In genomic region chr4:127782275-127783025, GRCh38 we compare ENCODE assay signal across 8 cellular contexts. TPM values are rescaled to one million over a fixed set of nuclear protein-coding genes. Genes with fewer than 3 reads are reported as not detected.
A peak's percentile ranks its signal among the peaks of the same experiment; 100 is the strongest.
DNase-seq lines count a peak whose midpoint lies in the region; ATAC-seq and TF ChIP-seq lines count a peak whose summit lies in the region.

TSS of gene HSPA4L (plus strand) at chr4:127782322. CDS start at chr4:127782551, 229 bp downstream.

- peak; percentile 53 for TF ChIP-seq RAD21 in HCT116 (IDR thresholded peaks at IDR 0.05; ENCODE audit: low read depth)

- TSS peak; percentile 42 for BruUV-seq in HCT116 (replicated peaks; lab: Mats Ljungman, UMichigan)

- peaks cover 42% of the 10 kb centered on the region for H3K79me2 ChIP-seq in HCT116 (ENCODE audit: insufficient read depth, low read length)

- peaks cover 11 to 27% of the 10 kb centered on the region in 2 experiments; a peak in 3 of 4 replicates for H3K4me1 ChIP-seq in HCT116 (ENCODE audit: control insufficient read depth in 1 of 2, insufficient read depth in 2 of 2, low read length in 2 of 2)
- peaks cover 15% of the 10 kb centered on the region for H3K4me1 ChIP-seq in body of pancreas
- H3K4me1 ChIP-seq in iPS-15b (ENCODE audit: control insufficient read depth, insufficient read depth, low read length): no peaks in the 10 kb centered on the region
- peaks cover 0 to 10% of the 10 kb centered on the region in 2 donors for H3K4me1 ChIP-seq in gastrocnemius medialis

- peak; percentile 65 for DNase-seq in GM13976 (ENCODE audit: low spot score)
- peak; percentile 63 for DNase-seq in HCT116 (ENCODE audit: low read depth, low spot score)
- DNase-seq in M059J (ENCODE audit: low read depth): peak; percentile 61
- DNase-seq in SW480 (ENCODE audit: low spot score): peak; percentile 71
- peak in 3 of 4 donors; percentile 48 to 62 (median 60) for DNase-seq in body of pancreas
- peak; percentile 46 to 74 for DNase-seq in gastrocnemius medialis
- DNase-seq in HK-2 (ENCODE audit: unreplicated experiment): no peak

- peak within 1 kb of the TSS; percentile 71 to 83 for H3K4me3 ChIP-seq in HCT116 (replicated peaks in 1 of 2; ENCODE audit: low read depth in 1 of 2, low read length in 2 of 2)
- peak within 1 kb of the TSS; percentile 27 to 63 for H3K4me3 ChIP-seq in body of pancreas
- H3K4me3 ChIP-seq in iPS-15b (ENCODE audit: low read depth, low read length): peak within 1 kb of the TSS; percentile 83
- peak within 1 kb of the TSS; percentile 68 to 96 (median 80) for H3K4me3 ChIP-seq in gastrocnemius medialis

- RAD21 ChIA-PET in HCT116 (lab: Charles Lee; ENCODE audit: low non-redundant PET in 1 of 2, low total read pairs in 2 of 2, uncharacterized antibody in 2 of 2, unreplicated experiment in 2 of 2): no interaction called here

- H3K36me3 ChIP-seq in HCT116 (ENCODE audit: control insufficient read depth in 1 of 2, insufficient read depth in 2 of 2, low read length in 2 of 2) (no peaks in the 10 kb centered on the region), body of pancreas (replicated peaks in 1 of 2; ENCODE audit: insufficient read depth in 1 of 2, low read depth in 2 of 2) (no peaks in the 10 kb centered on the region), iPS-15b (ENCODE audit: control insufficient read depth, insufficient read depth, low read length) (no peaks in the 10 kb centered on the region), gastrocnemius medialis (no peaks in the 10 kb centered on the region)

- peak within 1 kb of the TSS; percentile 93 for H3K4me2 ChIP-seq in HCT116 (ENCODE audit: low read length)

- H3K9ac ChIP-seq in HCT116 (ENCODE audit: low read length): peak within 1 kb of the TSS; percentile 69
- peak within 1 kb of the TSS; percentile 74 for H3K9ac ChIP-seq in iPS-15b (ENCODE audit: low read depth, low read length)

- peak; percentile 91 for TF ChIP-seq POLR2A in HCT116 (IDR thresholded peaks at IDR 0.05; ENCODE audit: borderline replicate concordance, extremely low read depth, insufficient read depth, insufficient read length)
- TF ChIP-seq POLR2A in body of pancreas (IDR thresholded peaks at IDR 0.05): peak; percentile 90 to 96 (median 95)
- TF ChIP-seq POLR2A in gastrocnemius medialis (IDR thresholded peaks at IDR 0.05): peak; percentile 36 to 73

- H2AFZ ChIP-seq in HCT116 (ENCODE audit: low read depth, low read length, poor library complexity, severe bottlenecking): peak within 1 kb of the TSS; percentile 90

- TF ChIP-seq CTCF in GM13976 (IDR thresholded peaks at IDR 0.05; ENCODE audit: borderline replicate concordance, control extremely low read depth, extremely low read depth, insufficient read depth, missing control alignments) (peak; percentile 8), HCT116 (IDR thresholded peaks at IDR 0.05 in 2 of 3, conservative IDR thresholded peaks at IDR 0.05 in 1 of 3; ENCODE audit: borderline replicate concordance in 1 of 3, insufficient read depth in 1 of 3, low read depth in 2 of 3, low read length in 2 of 3) (peak in 1 of 3 experiments; percentile 33; a peak in 1 of 6 replicates), body of pancreas (IDR thresholded peaks at IDR 0.05) (peak in 5 of 7 experiments; percentile 24 to 57 (median 35)), gastrocnemius medialis (IDR thresholded peaks at IDR 0.05 in 4 of 5, conservative IDR thresholded peaks at IDR 0.05 in 1 of 5) (peak; percentile 22 to 34 (median 31))

- WGBS in body of pancreas, 2 donors: 0% methylated on average over 36 to 63 of the region's 63 CpGs

- in situ Hi-C loops in GM13976 (cut with MboI; ENCODE audit: low sequenced_read_pairs, unreplicated experiment) (no loop called here), gastrocnemius medialis (cut with MboI; ENCODE audit: low sequenced_read_pairs in 4 of 4) (loop anchor here in 2 of 4 donors (10.0 to 25.0 kb wide), 2 partner anchors 102 to 180 kb away; partner anchors contain the start of genes ABHD18 (in 1 of the 2), MFSD8 (in 1 of the 2) and PLK4 (in 1 of the 2))

- CTCF ChIA-PET in HCT116 (lab: Charles Lee): no interaction called here

- ATAC-seq in HCT116 (peak; percentile 73), body of pancreas (peak; percentile 39), gastrocnemius medialis (peak; percentile 85 to 91)

- H3K9me2 ChIP-seq in HCT116 (ENCODE audit: insufficient read depth): no peaks in the 10 kb centered on the region

- H3K27ac ChIP-seq in HCT116 (ENCODE audit: low read depth, low read length): peak within 1 kb of the TSS; percentile 43
- H3K27ac ChIP-seq in body of pancreas: peak within 1 kb of the TSS; percentile 17 to 92 (median 86)
- peak within 1 kb of the TSS; percentile 67 to 80 (median 78) for H3K27ac ChIP-seq in gastrocnemius medialis

- intact Hi-C loops in HCT116 (cut with micrococcal nuclease): loop anchor here (1.0 kb wide), 2 partner anchors 98 to 183 kb away; partner anchors contain the start of genes ABHD18, MFSD8 and PLK4
- intact Hi-C loops in body of pancreas (cut with DNase I): no loop called here
- intact Hi-C loops in gastrocnemius medialis (cut with DNase I; ENCODE audit: low total_unique reads): loop anchor here (1.0 to 5.0 kb wide), 4 partner anchors 98 to 280 kb away; partner anchors contain the start of genes ABHD18, INTU, LARP1B and MFSD8

- H4K20me1 ChIP-seq in HCT116 (ENCODE audit: insufficient read depth): no peaks in the 10 kb centered on the region

- H3K27me3 ChIP-seq in HCT116 (ENCODE audit: insufficient read depth, low read length): no peaks in the 10 kb centered on the region
- H3K27me3 ChIP-seq in body of pancreas: no peaks in the 10 kb centered on the region
- H3K27me3 ChIP-seq in iPS-15b (ENCODE audit: control insufficient read depth, insufficient read depth, low read length): peaks cover 46% of the 10 kb centered on the region
- no peaks in the 10 kb centered on the region for H3K27me3 ChIP-seq in gastrocnemius medialis

- H3K9me3 ChIP-seq in HCT116 (ENCODE audit: control insufficient read depth in 1 of 2, insufficient read depth in 1 of 2, low read depth in 1 of 2, low read length in 2 of 2) (no peaks in the 10 kb centered on the region), body of pancreas (no peaks in the 10 kb centered on the region), iPS-15b (ENCODE audit: control insufficient read depth, insufficient read depth, low read length) (peaks cover 3% of the 10 kb centered on the region), gastrocnemius medialis (no peaks in the 10 kb centered on the region)

- POLR2A ChIA-PET in HCT116 (lab: Charles Lee): interaction anchor here (1.2 to 1.3 kb wide), 3 partner anchors 28 to 182 kb away, joined by 3 to 4 read pairs (median 3); partner anchors contain the start of genes ABHD18 and MFSD8

TF ChIP-seq in HCT116, 20 proteins besides CTCF, POLR2A, EP300 and RAD21 (continues in another document):
- TF ChIP-seq YY1 (IDR thresholded peaks at IDR 0.05; ENCODE audit: extremely low read depth, insufficient replicate concordance, low read depth, low read length) (peak; percentile 31), POLR2AphosphoS5 (IDR thresholded peaks at IDR 0.05; ENCODE audit: low read depth, low read length) (peak; percentile 93), REST (IDR thresholded peaks at IDR 0.05; ENCODE audit: low read depth) (no peak), ELF1 (IDR thresholded peaks at IDR 0.05; ENCODE audit: borderline replicate concordance, low read depth) (no peak), TCF7L2 (IDR thresholded peaks at IDR 0.05; ENCODE audit: borderline replicate concordance, extremely low read depth, insufficient read depth, insufficient read length) (peak; percentile 50), ATF3 (IDR thresholded peaks at IDR 0.05) (no peak), SP1 (IDR thresholded peaks at IDR 0.05; ENCODE audit: low read depth) (no peak), ZNF274 (IDR thresholded peaks at IDR 0.05; ENCODE audit: low read depth, low read length) (no peak), SIN3A (IDR thresholded peaks at IDR 0.05; ENCODE audit: low read depth) (peak; percentile 57; the same call in 1 of the 2 replicates), EGR1 (IDR thresholded peaks at IDR 0.05; ENCODE audit: low read depth) (no peak), ZFX (IDR thresholded peaks at IDR 0.05) (no peak), CBX3 (IDR thresholded peaks at IDR 0.05; ENCODE audit: low read depth) (0 out of 2 replicates have a peak, but pooled peaks have one; percentile 29)

RNA-seq across cellular contexts. Expression of gene HSPA4L, which starts in this region (rescaled TPM):
- 18.6 TPM for total RNA-seq in HCT116 (2021; ENCODE audit: unreplicated experiment)
- polyA plus RNA-seq in HCT116 (2012): 4.8 and 6.5 TPM in 2 replicates
- 1.2 and 5.5 TPM in 2 replicates for total RNA-seq in M059J (2014; rRNA removed; shearing (Covaris generic))
- 1 to 10 TPM; 3.6 to 9.6 TPM for total RNA-seq in body of pancreas
- total RNA-seq in gastrocnemius medialis: 1 to 10 TPM in 2 of 4 donors, under 1 TPM in 2; 0.36 to 1.2 (median 0.74) TPM
